14 cellular contexts compared by ENCODE assay signal in the genomic region with DNA sequence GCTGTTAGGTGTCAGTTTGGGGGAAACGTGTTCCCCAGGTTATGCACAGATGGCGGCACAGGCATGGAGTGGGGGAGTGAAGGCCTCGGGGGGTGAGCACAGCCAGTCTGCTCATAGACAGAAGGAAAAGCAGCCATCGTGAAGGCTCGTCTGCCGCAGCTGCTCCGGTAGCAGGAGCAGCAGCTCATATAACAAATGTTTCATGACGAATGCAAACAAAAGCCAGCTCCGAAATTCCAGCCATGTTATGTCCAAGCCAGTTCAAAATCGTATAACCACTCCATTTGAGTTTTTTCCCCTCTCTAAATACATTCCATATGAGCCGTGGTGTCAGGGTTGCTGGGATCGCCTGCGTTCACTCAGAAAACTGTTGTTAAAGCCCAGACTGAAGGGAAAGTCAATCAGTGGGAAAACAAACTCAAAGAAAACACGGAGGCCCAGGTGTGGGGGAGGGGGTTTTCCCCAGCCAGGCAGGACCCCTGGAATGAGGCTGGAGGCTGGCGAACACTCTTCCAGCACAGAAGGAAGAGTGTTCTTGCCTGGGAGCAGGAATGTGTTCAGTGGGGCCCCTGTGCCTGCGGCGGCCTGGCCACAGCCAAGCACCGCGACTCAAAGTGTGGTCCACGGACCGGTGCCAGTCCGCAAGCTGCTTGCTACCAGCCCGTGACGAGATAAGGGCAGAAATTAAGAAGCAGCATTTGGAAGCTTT.
A peak's percentile ranks its signal among the peaks of the same experiment; 100 is the strongest.
DNase-seq lines count a peak whose midpoint lies in the region; ATAC-seq, FAIRE-seq and TF ChIP-seq lines count a peak whose summit lies in the region.
"Had no signal": no experiment of that assay in that cellular context is flagged by ENCODE, and none has a peak within 500 bp of the region (broad histone marks: within the 10 kb centered on the region; RNA-seq: fewer than 3 reads in every experiment).

No MANE protein-coding gene starts in this region.

- ATAC-seq in GM18858 (IDR thresholded peaks at IDR 0.05; ENCODE audit: unreplicated experiment), result no peak

- H4K20me1 ChIP-seq in astrocyte (ENCODE audit: insufficient read depth, low read length), result no peaks in the 10 kb centered on the region

- POLR2A ChIA-PET in RWPE1 (lab: Yijun Ruan, JAX; ENCODE audit: low non-redundant PET), result no interaction called here

- H3K4me1 Mint-ChIP-seq in astrocyte (ENCODE audit: low read depth, unreplicated experiment), result peaks cover 41% of the 10 kb centered on the region

- H3K27me3 Mint-ChIP-seq in astrocyte (ENCODE audit: low read depth, unreplicated experiment), result no peaks in the 10 kb centered on the region

- H3K4me3 Mint-ChIP-seq in astrocyte (ENCODE audit: unreplicated experiment), result no peak overlapping the region

- WGBS in HUES64, result 81% methylated on average over 24 of the region's 24 CpGs

- no peak for TF ChIP-seq CTCF in astrocyte (IDR thresholded peaks at IDR 0.05; ENCODE audit: insufficient read depth, low read depth, low read length)
- TF ChIP-seq CTCF in RWPE1 (conservative IDR thresholded peaks at IDR 0.05; ENCODE audit: low read depth), result no peak

- intact Hi-C loops in posterior vena cava (cut with DNase I), result no loop called here

- CTCF ChIA-PET in RWPE1 (lab: Yijun Ruan, JAX), result no interaction called here

- DNase-seq in astrocyte (ENCODE audit: low read depth) (peak; percentile 36), iPS-NIHi7 (ENCODE audit: extremely low spot score) (peak; percentile 42), posterior vena cava (ENCODE audit: low spot score) (no peak), RWPE1 (ENCODE audit: low spot score) (no peak)
- DNase-seq: central memory CD4-positive, alpha-beta T cell; DMS153; left ventricle myocardium inferior; MG63; NCI-H526; ovary had no signal

- H2AFZ ChIP-seq in astrocyte (ENCODE audit: low read depth, low read length), result peak overlapping the region; percentile 58

- no peaks in the 10 kb centered on the region for H3K27me3 ChIP-seq in HUES64 (ENCODE audit: insufficient read depth, low read length)
- H3K27me3 ChIP-seq in astrocyte (ENCODE audit: insufficient read depth, low read length), result no peaks in the 10 kb centered on the region
- H3K27me3 ChIP-seq in skeletal muscle satellite cell (ENCODE audit: control insufficient read depth, insufficient read depth, low read length), result no peaks in the 10 kb centered on the region
- H3K27me3 ChIP-seq: MG63, ovary had no signal

- peaks cover 8% of the 10 kb centered on the region for H3K36me3 Mint-ChIP-seq in astrocyte (ENCODE audit: low read depth, unreplicated experiment)

- no peak for FAIRE-seq in astrocyte (lab: Jason Lieb, UNC)
- FAIRE-seq: GM12892 had no signal

- H3K27ac ChIP-seq in HUES64 (ENCODE audit: low read depth, low read length) (no peak overlapping the region), astrocyte (ENCODE audit: low read depth, low read length) (peak overlapping the region; percentile 53), RWPE1 (no peak overlapping the region)
- H3K27ac ChIP-seq: left ventricle myocardium inferior, ovary had no signal

- no peaks in the 10 kb centered on the region for H3K79me2 ChIP-seq in astrocyte (ENCODE audit: insufficient read depth, low read length)

- peak overlapping the region; percentile 29; the same call in 1 of the 2 replicates for H3K9ac ChIP-seq in HUES64 (ENCODE audit: low read depth, low read length)
- peak overlapping the region; percentile 45 for H3K9ac ChIP-seq in astrocyte (ENCODE audit: low read length)
- H3K9ac ChIP-seq in skeletal muscle satellite cell (ENCODE audit: low read depth, low read length), result peak overlapping the region; percentile 62

- H3K4me1 ChIP-seq in HUES64 (ENCODE audit: insufficient read depth, low read length), result peaks cover 26% of the 10 kb centered on the region
- peaks cover 35% of the 10 kb centered on the region for H3K4me1 ChIP-seq in astrocyte (ENCODE audit: insufficient read depth, low read length)
- peaks cover 45% of the 10 kb centered on the region for H3K4me1 ChIP-seq in skeletal muscle satellite cell (ENCODE audit: control insufficient read depth, insufficient read depth, low read length)
- H3K4me1 ChIP-seq: left ventricle myocardium inferior had no signal

- H3K4me2 ChIP-seq in astrocyte (ENCODE audit: low read length) (peak overlapping the region; percentile 58), skeletal muscle satellite cell (ENCODE audit: low read length) (peak overlapping the region; percentile 64)

- no peak overlapping the region for H3K27ac Mint-ChIP-seq in astrocyte (ENCODE audit: unreplicated experiment)

- H3K9me3 ChIP-seq in HUES64 (ENCODE audit: insufficient read depth, low read depth, low read length) (no peaks in the 10 kb centered on the region), astrocyte (ENCODE audit: insufficient read depth, low read depth, low read length) (no peaks in the 10 kb centered on the region), skeletal muscle satellite cell (replicated peaks; ENCODE audit: low read length) (no peaks in the 10 kb centered on the region)
- H3K9me3 ChIP-seq: left ventricle myocardium inferior, MG63, ovary had no signal

- H3K4me3 ChIP-seq in HUES64 (ENCODE audit: low read length) (no peak overlapping the region), astrocyte (ENCODE audit: insufficient read depth, low read depth, low read length) (no peak overlapping the region), skeletal muscle satellite cell (ENCODE audit: low read length) (peak overlapping the region; percentile 18)
- H3K4me3 ChIP-seq: left ventricle myocardium inferior, MG63, ovary had no signal

- H3K36me3 ChIP-seq in HUES64 (ENCODE audit: insufficient read depth, low read length), result no peaks in the 10 kb centered on the region; the same call in 1 of the 2 replicates
- no peaks in the 10 kb centered on the region for H3K36me3 ChIP-seq in astrocyte (ENCODE audit: insufficient read depth, low read length)
- no peaks in the 10 kb centered on the region for H3K36me3 ChIP-seq in skeletal muscle satellite cell (ENCODE audit: insufficient read depth, low read length)
- H3K36me3 ChIP-seq: left ventricle myocardium inferior, MG63, ovary had no signal

- H3K9me3 Mint-ChIP-seq in astrocyte (ENCODE audit: unreplicated experiment), result no peaks in the 10 kb centered on the region

Comparison
In these comparisons a context has a peak if more than half of its experiments do, and no peak if none do; other contexts are left out.
1. DNase-seq: peak in astrocyte (single experiment) and iPS-NIHi7 (single experiment); none in posterior vena cava (single experiment) and RWPE1 (single experiment).
2. Peak in every context shown above with its lines, with median percentiles within 50 percentile points of each other: H3K9ac ChIP-seq.